ENCODE assay signal across 17 cellular contexts in genomic region chr18:73677458-73677857, GRCh38.
"Had no signal": no experiment of that assay in that cellular context is flagged by ENCODE, and none has a peak within 500 bp of the region (broad histone marks: within the 10 kb centered on the region; RNA-seq: fewer than 3 reads in every experiment).

No MANE protein-coding gene starts in this region.

- H3K4me1 ChIP-seq: psoas muscle, suprapubic skin, thyroid gland had no signal

- H3K36me3 Mint-ChIP-seq: immature natural killer cell; naive thymus-derived CD4-positive, alpha-beta T cell; stimulated activated effector memory CD8-positive, alpha-beta T cell treated with anti-CD3 and anti-CD28 coated beads, Interleukin-12 subunit alpha, Interleukin-12 subunit beta, amount 100 ng/mL, for 72 hours; type B pancreatic cell had no signal

- H3K9me3 ChIP-seq: psoas muscle, suprapubic skin, thyroid gland had no signal

- H3K4me1 Mint-ChIP-seq: immature natural killer cell; stimulated activated effector memory CD8-positive, alpha-beta T cell treated with anti-CD3 and anti-CD28 coated beads, Interleukin-12 subunit alpha, Interleukin-12 subunit beta, amount 100 ng/mL, for 72 hours had no signal

- H3K9me3 Mint-ChIP-seq: type B pancreatic cell had no signal

- H3K4me3 Mint-ChIP-seq: immature natural killer cell; naive thymus-derived CD4-positive, alpha-beta T cell; nephron progenitor cell; stimulated activated effector memory CD8-positive, alpha-beta T cell treated with anti-CD3 and anti-CD28 coated beads, Interleukin-12 subunit alpha, Interleukin-12 subunit beta, amount 100 ng/mL, for 72 hours; type B pancreatic cell had no signal

- H3K4me3 ChIP-seq: dorsolateral prefrontal cortex, psoas muscle, suprapubic skin, thyroid gland had no signal

- DNase-seq: cortex of kidney; dorsolateral prefrontal cortex; effector CD8-positive, alpha-beta T cell; foreskin fibroblast; immature natural killer cell; mammary epithelial cell; naive thymus-derived CD4-positive, alpha-beta T cell; nephron progenitor cell; psoas muscle; right cardiac atrium; stimulated activated CD4-positive, alpha-beta T cell treated with anti-CD3 and anti-CD28 coated beads, Interleukin-4, amount 100 ng/mL, for 1 hour; stimulated activated CD8-positive, alpha-beta memory T cell treated with anti-CD3 and anti-CD28 coated beads, Interleukin-4, amount 100 ng/mL, for 48 hours; stimulated activated naive CD8-positive, alpha-beta T cell treated with anti-CD3 and anti-CD28 coated beads, Interleukin-15, Interleukin-2, amounts not matched to agents 100 U/mL and 50 U/mL, for 24 hours; thyroid gland had no signal

- ATAC-seq: naive thymus-derived CD4-positive, alpha-beta T cell; psoas muscle; right cardiac atrium; stimulated activated effector memory CD8-positive, alpha-beta T cell treated with anti-CD3 and anti-CD28 coated beads, Interleukin-12 subunit alpha, Interleukin-12 subunit beta, amount 100 ng/mL, for 72 hours; stimulated activated naive CD8-positive, alpha-beta T cell treated with anti-CD3 and anti-CD28 coated beads, Interleukin-15, Interleukin-2, amounts not matched to agents 100 U/mL and 50 U/mL, for 24 hours had no signal

- H3K27ac ChIP-seq: dorsolateral prefrontal cortex, psoas muscle, suprapubic skin, thyroid gland had no signal

- H3K27me3 ChIP-seq: dorsolateral prefrontal cortex, suprapubic skin, thyroid gland had no signal

- H3K27me3 Mint-ChIP-seq: type B pancreatic cell had no signal

- H3K36me3 ChIP-seq: suprapubic skin, thyroid gland had no signal

- H3K27ac Mint-ChIP-seq: immature natural killer cell; naive thymus-derived CD4-positive, alpha-beta T cell; nephron progenitor cell; stimulated activated effector memory CD8-positive, alpha-beta T cell treated with anti-CD3 and anti-CD28 coated beads, Interleukin-12 subunit alpha, Interleukin-12 subunit beta, amount 100 ng/mL, for 72 hours; type B pancreatic cell had no signal
